15 cellular contexts compared by ENCODE assay signal in genomic region chr17:1467898-1468492, GRCh38. TPM values are rescaled to one million over a fixed set of nuclear protein-coding genes. Genes with fewer than 3 reads are reported as not detected.
DNase-seq lines count a peak whose midpoint lies in the region; ATAC-seq and TF ChIP-seq lines count a peak whose summit lies in the region.
"Had no signal": no experiment of that assay in that cellular context is flagged by ENCODE, and none has a peak within 500 bp of the region (broad histone marks: within the 10 kb centered on the region; RNA-seq: fewer than 3 reads in every experiment).

No MANE protein-coding gene starts in this region.

- TF ChIP-seq CTCF in lower lobe of right lung (IDR thresholded peaks at IDR 0.05) (no peak), type B pancreatic cell (conservative IDR thresholded peaks at IDR 0.05) (no peak)

- no peak overlapping the region for H3K4me3 ChIP-seq in lower lobe of right lung

- peak overlapping the region; percentile 68 for H3K27ac Mint-ChIP-seq in type B pancreatic cell
- no peak overlapping the region for H3K27ac Mint-ChIP-seq in activated T-helper 17 cell treated with anti-CD3 and anti-CD28 coated beads, Interleukin-2, amount 50 U/mL, for 72 hours
- H3K27ac Mint-ChIP-seq: CD4-positive, alpha-beta T cell; mesothelial cell of epicardium had no signal

- H3K27ac ChIP-seq in lower lobe of right lung = peak overlapping the region; percentile 49
- H3K27ac ChIP-seq: 22Rv1 had no signal

- H3K36me3 ChIP-seq in lower lobe of right lung = peaks cover 83% of the 10 kb centered on the region

- H3K9me3 ChIP-seq in lower lobe of right lung = no peaks in the 10 kb centered on the region

- H3K27me3 ChIP-seq in lower lobe of right lung (ENCODE audit: low read depth) = no peaks in the 10 kb centered on the region

- H3K4me1 ChIP-seq in lower lobe of right lung = peaks cover 15% of the 10 kb centered on the region

- H3K4me3 Mint-ChIP-seq in type B pancreatic cell = no peak overlapping the region
- H3K4me3 Mint-ChIP-seq in activated T-helper 17 cell treated with anti-CD3 and anti-CD28 coated beads, Interleukin-2, amount 50 U/mL, for 72 hours = no peak overlapping the region
- H3K4me3 Mint-ChIP-seq: CD4-positive, alpha-beta T cell; mesothelial cell of epicardium had no signal

- H3K36me3 Mint-ChIP-seq in type B pancreatic cell = peaks cover 13% of the 10 kb centered on the region
- H3K36me3 Mint-ChIP-seq in activated T-helper 17 cell treated with anti-CD3 and anti-CD28 coated beads, Interleukin-2, amount 50 U/mL, for 72 hours (ENCODE audit: low read depth) = peaks cover 55% of the 10 kb centered on the region

- DNase-seq in NCI-H2196 (lab: John Stamatoyannopoulos, UW; ENCODE audit: unreplicated experiment) (peak; percentile 25), NCI-H2196 treated with DMSO at 0.1 percent for 48 hours (lab: John Stamatoyannopoulos, UW; ENCODE audit: unreplicated experiment) (no peak), amniotic epithelial cell (ENCODE audit: low read depth) (peak; percentile 80), lower lobe of right lung (peak; percentile 83), type B pancreatic cell (ENCODE audit: extremely low spot score, unreplicated experiment) (peak; percentile 71), COLO829 (ENCODE audit: low spot score) (no peak)
- DNase-seq: activated CD8-positive, alpha-beta memory T cell treated with anti-CD3 and anti-CD28 coated beads for 24 hours; activated gamma-delta T cell treated with Interleukin-2 at 50 U/mL for 16 hours; CD4-positive, alpha-beta T cell; NCI-H345; OCI-M1 had no signal

- intact Hi-C loops in lower lobe of right lung (cut with DNase I) = no loop called here

- no peaks in the 10 kb centered on the region for H3K27me3 Mint-ChIP-seq in type B pancreatic cell
- H3K27me3 Mint-ChIP-seq in activated T-helper 17 cell treated with anti-CD3 and anti-CD28 coated beads, Interleukin-2, amount 50 U/mL, for 72 hours = no peaks in the 10 kb centered on the region
- H3K27me3 Mint-ChIP-seq: CD4-positive, alpha-beta T cell had no signal

- no peaks in the 10 kb centered on the region for H3K9me3 Mint-ChIP-seq in type B pancreatic cell
- H3K9me3 Mint-ChIP-seq in activated T-helper 17 cell treated with anti-CD3 and anti-CD28 coated beads, Interleukin-2, amount 50 U/mL, for 72 hours = no peaks in the 10 kb centered on the region
- H3K9me3 Mint-ChIP-seq: CD4-positive, alpha-beta T cell; mesothelial cell of epicardium had no signal

- ATAC-seq in lower lobe of right lung (peak; percentile 62 to 74), GM21717 (IDR thresholded peaks at IDR 0.05; ENCODE audit: unreplicated experiment) (no peak)
- ATAC-seq in activated T-helper 17 cell treated with anti-CD3 and anti-CD28 coated beads, Interleukin-2, amount 50 U/mL, for 72 hours (replicated peaks) = no peak

- peaks cover 8% of the 10 kb centered on the region for H3K4me1 Mint-ChIP-seq in type B pancreatic cell (ENCODE audit: unreplicated experiment)
- H3K4me1 Mint-ChIP-seq in activated T-helper 17 cell treated with anti-CD3 and anti-CD28 coated beads, Interleukin-2, amount 50 U/mL, for 72 hours = peaks cover 6% of the 10 kb centered on the region

RNA-seq across cellular contexts. Expression of gene CRK, which starts 12.0 kb away (rescaled TPM):
- 66.2 TPM for total RNA-seq in lower lobe of right lung
- total RNA-seq in type B pancreatic cell (ENCODE audit: low replicate concordance) = 49.5 and 53.6 TPM in 2 replicates
- total RNA-seq in activated T-helper 17 cell treated with anti-CD3 and anti-CD28 coated beads, Interleukin-2, amount 50 U/mL, for 72 hours = 10 to 100 TPM; 15.5 to 21.6 TPM

RNA-seq across cellular contexts. Expression of gene MYO1C, which starts 24.5 kb away (rescaled TPM):
- total RNA-seq in lower lobe of right lung (213 TPM), type B pancreatic cell (ENCODE audit: low replicate concordance) (73.6 and 132 TPM in 2 replicates)
- total RNA-seq in activated T-helper 17 cell treated with anti-CD3 and anti-CD28 coated beads, Interleukin-2, amount 50 U/mL, for 72 hours = 10 to 100 TPM; 46.6 to 51.0 TPM

RNA-seq across cellular contexts. Expression of gene INPP5K, which starts 48.4 kb away (rescaled TPM):
- total RNA-seq in lower lobe of right lung (57.9 TPM), type B pancreatic cell (ENCODE audit: low replicate concordance) (21.2 and 29.7 TPM in 2 replicates)
- 10 to 100 TPM; 29.9 to 30.4 TPM for total RNA-seq in activated T-helper 17 cell treated with anti-CD3 and anti-CD28 coated beads, Interleukin-2, amount 50 U/mL, for 72 hours

Comparison
In these comparisons a context has a peak if more than half of its experiments do, and no peak if none do; other contexts are left out.
1. DNase-seq: peak in NCI-H2196 (single experiment), amniotic epithelial cell (single experiment), lower lobe of right lung (single experiment) and type B pancreatic cell (single experiment); none in NCI-H2196 treated with DMSO at 0.1 percent for 48 hours (single experiment) and COLO829 (single experiment).
2. ATAC-seq: peak in lower lobe of right lung (2 of 2); none in GM21717 (single experiment) and activated T-helper 17 cell treated with anti-CD3 and anti-CD28 coated beads, Interleukin-2, amount 50 U/mL, for 72 hours (single experiment).